1 cellular context compared by ENCODE assay signal in genomic region chr1:223678841-223679240, GRCh38.
TF ChIP-seq lines count a peak whose summit lies in the region.

No MANE protein-coding gene starts in this region.

TF ChIP-seq in K562, 482 proteins besides CTCF, POLR2A, EP300 and RAD21 (continued from another document and continues in another):
- TF ChIP-seq, protein P1, sequence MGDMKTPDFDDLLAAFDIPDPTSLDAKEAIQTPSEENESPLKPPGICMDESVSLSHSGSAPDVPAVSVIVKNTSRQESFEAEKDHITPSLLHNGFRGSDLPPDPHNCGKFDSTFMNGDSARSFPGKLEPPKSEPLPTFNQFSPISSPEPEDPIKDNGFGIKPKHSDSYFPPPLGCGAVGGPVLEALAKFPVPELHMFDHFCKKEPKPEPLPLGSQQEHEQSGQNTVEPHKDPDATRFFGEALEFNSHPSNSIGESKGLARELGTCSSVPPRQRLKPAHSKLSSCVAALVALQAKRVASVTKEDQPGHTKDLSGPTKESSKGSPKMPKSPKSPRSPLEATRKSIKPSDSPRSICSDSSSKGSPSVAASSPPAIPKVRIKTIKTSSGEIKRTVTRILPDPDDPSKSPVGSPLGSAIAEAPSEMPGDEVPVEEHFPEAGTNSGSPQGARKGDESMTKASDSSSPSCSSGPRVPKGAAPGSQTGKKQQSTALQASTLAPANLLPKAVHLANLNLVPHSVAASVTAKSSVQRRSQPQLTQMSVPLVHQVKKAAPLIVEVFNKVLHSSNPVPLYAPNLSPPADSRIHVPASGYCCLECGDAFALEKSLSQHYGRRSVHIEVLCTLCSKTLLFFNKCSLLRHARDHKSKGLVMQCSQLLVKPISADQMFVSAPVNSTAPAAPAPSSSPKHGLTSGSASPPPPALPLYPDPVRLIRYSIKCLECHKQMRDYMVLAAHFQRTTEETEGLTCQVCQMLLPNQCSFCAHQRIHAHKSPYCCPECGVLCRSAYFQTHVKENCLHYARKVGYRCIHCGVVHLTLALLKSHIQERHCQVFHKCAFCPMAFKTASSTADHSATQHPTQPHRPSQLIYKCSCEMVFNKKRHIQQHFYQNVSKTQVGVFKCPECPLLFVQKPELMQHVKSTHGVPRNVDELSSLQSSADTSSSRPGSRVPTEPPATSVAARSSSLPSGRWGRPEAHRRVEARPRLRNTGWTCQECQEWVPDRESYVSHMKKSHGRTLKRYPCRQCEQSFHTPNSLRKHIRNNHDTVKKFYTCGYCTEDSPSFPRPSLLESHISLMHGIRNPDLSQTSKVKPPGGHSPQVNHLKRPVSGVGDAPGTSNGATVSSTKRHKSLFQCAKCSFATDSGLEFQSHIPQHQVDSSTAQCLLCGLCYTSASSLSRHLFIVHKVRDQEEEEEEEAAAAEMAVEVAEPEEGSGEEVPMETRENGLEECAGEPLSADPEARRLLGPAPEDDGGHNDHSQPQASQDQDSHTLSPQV (IDR thresholded peaks at IDR 0.05): no peak
- TF ChIP-seq ZNF785 (CRISPR knock-in tag; IDR thresholded peaks at IDR 0.05): no peak
- TF ChIP-seq FOXM1 (IDR thresholded peaks at IDR 0.05; ENCODE audit: low read depth): peak; percentile 59
- TF ChIP-seq FOXM1 (CRISPR knock-in tag; IDR thresholded peaks at IDR 0.05; ENCODE audit: low read depth): no peak
- peak in 1 of 2 experiments; percentile 50; a peak in 1 of 4 replicates for TF ChIP-seq MAZ (CRISPR knock-in tag; conservative IDR thresholded peaks at IDR 0.05 in 1 of 2, IDR thresholded peaks at IDR 0.05 in 1 of 2)
- TF ChIP-seq KLF16 (IDR thresholded peaks at IDR 0.05): peak; percentile 93
- peak; percentile 82 for TF ChIP-seq ATF3 (IDR thresholded peaks at IDR 0.05)
- TF ChIP-seq ATF3 (CRISPR knock-in tag; conservative IDR thresholded peaks at IDR 0.05): peak; percentile 67; the same call in 1 of the 2 replicates
- no peak for TF ChIP-seq NR2C1 (IDR thresholded peaks at IDR 0.05)
- TF ChIP-seq NR2C1 (tag; IDR thresholded peaks at IDR 0.05): peak; percentile 43; the same call in 1 of the 2 replicates
- TF ChIP-seq ZNF512 (tag; IDR thresholded peaks at IDR 0.05): no peak
- TF ChIP-seq, protein P2, sequence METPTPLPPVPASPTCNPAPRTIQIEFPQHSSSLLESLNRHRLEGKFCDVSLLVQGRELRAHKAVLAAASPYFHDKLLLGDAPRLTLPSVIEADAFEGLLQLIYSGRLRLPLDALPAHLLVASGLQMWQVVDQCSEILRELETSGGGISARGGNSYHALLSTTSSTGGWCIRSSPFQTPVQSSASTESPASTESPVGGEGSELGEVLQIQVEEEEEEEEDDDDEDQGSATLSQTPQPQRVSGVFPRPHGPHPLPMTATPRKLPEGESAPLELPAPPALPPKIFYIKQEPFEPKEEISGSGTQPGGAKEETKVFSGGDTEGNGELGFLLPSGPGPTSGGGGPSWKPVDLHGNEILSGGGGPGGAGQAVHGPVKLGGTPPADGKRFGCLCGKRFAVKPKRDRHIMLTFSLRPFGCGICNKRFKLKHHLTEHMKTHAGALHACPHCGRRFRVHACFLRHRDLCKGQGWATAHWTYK (CRISPR knock-in tag; IDR thresholded peaks at IDR 0.05): no peak
- TF ChIP-seq, protein P3, sequence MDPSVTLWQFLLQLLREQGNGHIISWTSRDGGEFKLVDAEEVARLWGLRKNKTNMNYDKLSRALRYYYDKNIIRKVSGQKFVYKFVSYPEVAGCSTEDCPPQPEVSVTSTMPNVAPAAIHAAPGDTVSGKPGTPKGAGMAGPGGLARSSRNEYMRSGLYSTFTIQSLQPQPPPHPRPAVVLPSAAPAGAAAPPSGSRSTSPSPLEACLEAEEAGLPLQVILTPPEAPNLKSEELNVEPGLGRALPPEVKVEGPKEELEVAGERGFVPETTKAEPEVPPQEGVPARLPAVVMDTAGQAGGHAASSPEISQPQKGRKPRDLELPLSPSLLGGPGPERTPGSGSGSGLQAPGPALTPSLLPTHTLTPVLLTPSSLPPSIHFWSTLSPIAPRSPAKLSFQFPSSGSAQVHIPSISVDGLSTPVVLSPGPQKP (CRISPR knock-in tag; IDR thresholded peaks at IDR 0.05): no peak
- TF ChIP-seq EWSR1 (IDR thresholded peaks at IDR 0.05; ENCODE audit: borderline replicate concordance, low read depth, partially characterized antibody): no peak
- TF ChIP-seq CREBBP (IDR thresholded peaks at IDR 0.05; ENCODE audit: low read depth, low read length): no peak
- peak in 1 of 2 experiments; percentile 81; a peak in 2 of 4 replicates for TF ChIP-seq ZMIZ1 (IDR thresholded peaks at IDR 0.05; ENCODE audit: low read depth in 2 of 2, low read length in 2 of 2)
- peak; percentile 88 for TF ChIP-seq ETV5 (CRISPR knock-in tag; IDR thresholded peaks at IDR 0.05; ENCODE audit: low read depth)
- peak; percentile 82; the same call in 1 of the 2 replicates for TF ChIP-seq SMARCE1 (IDR thresholded peaks at IDR 0.05)
- TF ChIP-seq CBFA2T2 (conservative IDR thresholded peaks at IDR 0.05): peak; percentile 94
- TF ChIP-seq ZSCAN32 (CRISPR knock-in tag; IDR thresholded peaks at IDR 0.05): no peak
- no peak for TF ChIP-seq KLF1 (tag; IDR thresholded peaks at IDR 0.05)
- TF ChIP-seq SMC3 (conservative IDR thresholded peaks at IDR 0.05; ENCODE audit: insufficient read depth, low read depth, low read length): no peak
- TF ChIP-seq THRB (CRISPR knock-in tag; conservative IDR thresholded peaks at IDR 0.05): no peak
- no peak for TF ChIP-seq IRF9 (tag; IDR thresholded peaks at IDR 0.05)
- no peak for TF ChIP-seq ZNF217 (CRISPR knock-in tag; IDR thresholded peaks at IDR 0.05)
- TF ChIP-seq ZNF41 (CRISPR knock-in tag; conservative IDR thresholded peaks at IDR 0.05): no peak
- TF ChIP-seq MAFG (tag; conservative IDR thresholded peaks at IDR 0.05): peak; percentile 26; the same call in 1 of the 2 replicates
- TF ChIP-seq NFE2 (IDR thresholded peaks at IDR 0.05; ENCODE audit: low read depth): peak; percentile 54
- TF ChIP-seq ZNF23 (CRISPR knock-in tag; IDR thresholded peaks at IDR 0.05): no peak
- peak; percentile 47; the same call in 1 of the 2 replicates for TF ChIP-seq SPI1 (IDR thresholded peaks at IDR 0.05; ENCODE audit: borderline replicate concordance, low read depth, low read length)
- no peak for TF ChIP-seq LEF1 (IDR thresholded peaks at IDR 0.05)
- no peak for TF ChIP-seq SIRT6 (IDR thresholded peaks at IDR 0.05; ENCODE audit: low read depth, low read length)
- TF ChIP-seq MBD2 (IDR thresholded peaks at IDR 0.05; ENCODE audit: borderline replicate concordance, low read depth): 0 out of 2 replicates have a peak, but pooled peaks have one; percentile 29
- TF ChIP-seq USF2 (CRISPR knock-in tag; IDR thresholded peaks at IDR 0.05): no peak
- TF ChIP-seq MTA3 (IDR thresholded peaks at IDR 0.05; ENCODE audit: borderline replicate concordance): no peak
- TF ChIP-seq BDP1 (IDR thresholded peaks at IDR 0.05; ENCODE audit: insufficient read depth, insufficient read length): no peak
- no peak for TF ChIP-seq TEAD1 (CRISPR knock-in tag; IDR thresholded peaks at IDR 0.05)
- no peak for TF ChIP-seq RFX5 (IDR thresholded peaks at IDR 0.05; ENCODE audit: low read depth, low read length)
- TF ChIP-seq HMG20B (CRISPR knock-in tag; IDR thresholded peaks at IDR 0.05): no peak
- no peak for TF ChIP-seq BRD9 (IDR thresholded peaks at IDR 0.05; ENCODE audit: low read depth, partially characterized antibody)
- TF ChIP-seq EHMT2 (IDR thresholded peaks at IDR 0.05): peak; percentile 86
- no peak for TF ChIP-seq RNF219 (CRISPR knock-in tag; IDR thresholded peaks at IDR 0.05)
- no peak for TF ChIP-seq MXD1 (CRISPR knock-in tag; IDR thresholded peaks at IDR 0.05; ENCODE audit: borderline replicate concordance, poor library complexity, severe bottlenecking)
- no peak for TF ChIP-seq TCF7L2 (IDR thresholded peaks at IDR 0.05; ENCODE audit: low read depth, low read length)
- TF ChIP-seq HMG20A (CRISPR knock-in tag; conservative IDR thresholded peaks at IDR 0.05): peak; percentile 45; the same call in 1 of the 2 replicates
- TF ChIP-seq HSF4 (CRISPR knock-in tag; IDR thresholded peaks at IDR 0.05; ENCODE audit: borderline replicate concordance): no peak
- TF ChIP-seq TSC22D4 (tag; IDR thresholded peaks at IDR 0.05): no peak
- no peak for TF ChIP-seq ZNF444 (CRISPR knock-in tag; IDR thresholded peaks at IDR 0.05)
- TF ChIP-seq ZNF445 (CRISPR knock-in tag; IDR thresholded peaks at IDR 0.05; ENCODE audit: low read depth): no peak
- no peak for TF ChIP-seq ZBTB8A (IDR thresholded peaks at IDR 0.05; ENCODE audit: partially characterized antibody)
